14 cellular contexts compared by ENCODE assay signal in the genomic region with DNA sequence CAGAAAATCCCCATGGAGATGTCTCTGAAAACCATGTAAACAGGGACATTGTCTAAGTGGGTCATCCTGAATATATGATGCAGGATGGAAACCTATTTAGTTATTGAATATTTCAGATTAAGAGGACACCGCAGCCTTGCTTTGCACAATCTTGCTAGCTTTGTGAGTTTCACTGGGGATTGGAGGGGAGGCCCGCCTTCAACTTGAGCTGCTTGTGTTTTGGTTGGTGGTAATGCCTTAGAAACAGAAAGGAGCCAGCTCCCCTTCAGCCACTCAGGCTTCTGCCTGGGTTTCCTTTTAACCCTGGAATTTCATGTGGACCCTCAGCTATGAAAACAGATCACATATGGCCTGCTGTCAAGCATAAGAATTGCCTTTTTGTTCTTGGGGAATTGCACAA.
DNase-seq lines count a peak whose midpoint lies in the region; ATAC-seq and TF ChIP-seq lines count a peak whose summit lies in the region.
"Had no signal": no experiment of that assay in that cellular context is flagged by ENCODE, and none has a peak within 500 bp of the region (broad histone marks: within the 10 kb centered on the region; RNA-seq: fewer than 3 reads in every experiment).

No MANE protein-coding gene starts in this region.

- H3K4me3 ChIP-seq in cardiac muscle cell (no peak overlapping the region), thyroid gland (replicated peaks in 1 of 3) (no peak overlapping the region)

- TF ChIP-seq CTCF in cardiac muscle cell (IDR thresholded peaks at IDR 0.05; ENCODE audit: low read depth, low read length): no peak
- TF ChIP-seq CTCF in thyroid gland (IDR thresholded peaks at IDR 0.05): no peak

- TF ChIP-seq POLR2A in thyroid gland (IDR thresholded peaks at IDR 0.05): peak in 1 of 2 donors; percentile 22

- H3K9me3 ChIP-seq in cardiac muscle cell (ENCODE audit: low read depth) (no peaks in the 10 kb centered on the region), thyroid gland (no peaks in the 10 kb centered on the region)

- WGBS in thyroid gland, 2 donors: 23 to 46% methylated on average over 2 of the region's 2 CpGs

- peak overlapping the region; percentile 4 for H3K27ac ChIP-seq in cardiac muscle cell
- peak overlapping the region; percentile 77 for H3K27ac ChIP-seq in caudate nucleus (ENCODE audit: low read depth, low read length)
- H3K27ac ChIP-seq in thyroid gland: peak overlapping the region; percentile 8 to 54 (median 44)
- H3K27ac ChIP-seq: parathyroid adenoma had no signal

- H3K36me3 ChIP-seq in cardiac muscle cell: peaks cover 6% of the 10 kb centered on the region
- no peaks in the 10 kb centered on the region for H3K36me3 ChIP-seq in thyroid gland

- H3K4me1 ChIP-seq in cardiac muscle cell (ENCODE audit: low read depth) (peaks cover 27% of the 10 kb centered on the region), thyroid gland (peaks cover 19 to 31% of the 10 kb centered on the region in 2 donors)
- H3K4me1 ChIP-seq: parathyroid adenoma had no signal

- H3K27me3 ChIP-seq in cardiac muscle cell: no peaks in the 10 kb centered on the region
- H3K27me3 ChIP-seq in thyroid gland: no peaks in the 10 kb centered on the region

- intact Hi-C loops in Right ventricle myocardium superior (cut with DNase I): no loop called here
- intact Hi-C loops in thyroid gland (cut with DNase I): no loop called here

- ATAC-seq in Right ventricle myocardium superior (ENCODE audit: poor library complexity): no peak

- DNase-seq in cardiac muscle cell (ENCODE audit: low read depth in 1 of 2, low spot score in 1 of 2): peak in 1 of 2 donors; percentile 80
- DNase-seq in Right ventricle myocardium superior: no peak
- DNase-seq in caudate nucleus (lab: John Stamatoyannopoulos, UW): no peak
- DNase-seq in left kidney (ENCODE audit: low read depth, low spot score): peak; percentile 58
- DNase-seq in thyroid gland: peak; percentile 59 to 66
- no peak for DNase-seq in dermis blood vessel endothelial cell
- no peak for DNase-seq in SW480 (ENCODE audit: low spot score)
- DNase-seq in ecto neural progenitor cell (ENCODE audit: low spot score): no peak
- DNase-seq: ACHN; activated CD4-positive, alpha-beta T cell treated with anti-CD3 and anti-CD28 coated beads, Interleukin-2, amount 50 U/mL, for 1 hour; activated gamma-delta T cell; NCI-H1092 treated with DMSO at 0.1 percent for 48 hours; RPMI8226 had no signal

Comparison
In these comparisons a context has a peak if more than half of its experiments do, and no peak if none do; other contexts are left out.
1. DNase-seq: peak in left kidney (single experiment) and thyroid gland (2 of 2); none in Right ventricle myocardium superior (single experiment), caudate nucleus (0 of 61), dermis blood vessel endothelial cell (single experiment), SW480 (single experiment) and ecto neural progenitor cell (single experiment).
2. H3K27ac ChIP-seq: peak in every context shown above with its lines; median percentile 77 in caudate nucleus; 44 in thyroid gland; 4 in cardiac muscle cell.